In the genomic region with DNA sequence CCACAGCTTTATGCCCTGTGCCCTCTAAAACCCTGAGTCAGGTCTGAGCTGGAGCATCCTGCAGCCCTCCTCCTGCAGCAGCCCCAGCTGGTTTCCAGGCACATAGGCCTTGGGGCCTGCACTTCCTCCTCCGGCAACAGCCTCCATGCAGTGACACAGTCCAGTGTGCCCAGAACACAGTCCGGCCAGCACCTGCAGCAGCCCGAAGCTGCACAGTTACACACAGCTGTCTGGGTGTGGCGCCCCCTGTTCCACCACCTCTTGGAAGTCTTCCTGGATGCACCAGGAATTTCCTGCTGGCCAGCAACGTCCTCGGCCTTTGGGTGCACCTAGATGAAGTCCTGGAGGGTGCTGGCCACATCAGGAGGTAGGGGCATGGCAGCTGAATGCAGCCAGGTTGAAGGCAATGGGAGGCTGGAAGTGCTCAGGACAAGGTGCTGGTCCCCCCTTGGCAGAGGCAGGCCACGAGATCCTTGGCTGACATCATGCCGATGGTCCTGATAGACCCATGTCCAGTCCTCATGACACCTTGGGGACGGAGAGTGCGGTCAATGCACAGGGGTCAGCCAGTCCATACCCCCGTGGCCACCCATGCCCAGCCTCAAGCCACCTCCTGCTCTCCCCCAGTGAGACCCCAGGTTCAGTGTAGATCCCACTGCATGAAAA, we compare ENCODE assay signal across 29 cellular contexts.
"Had no signal": no experiment of that assay in that cellular context is flagged by ENCODE, and none has a peak within 500 bp of the region (broad histone marks: within the 10 kb centered on the region; RNA-seq: fewer than 3 reads in every experiment).

No MANE protein-coding gene starts in this region.

- DNase-seq: activated B cell treated with CpG ODN at 0.5 μM for 24 hours; activated CD4-positive, alpha-beta T cell treated with anti-CD3 and anti-CD28 coated beads for 1 hour; activated CD4-positive, alpha-beta T cell treated with anti-CD3 and anti-CD28 coated beads, Interleukin-2, amount 10 ng/mL, durations not matched to agents 24 days and 14 days; activated CD4-positive, alpha-beta T cell treated with anti-CD3 and anti-CD28 coated beads, Interleukin-2, amount 50 U/mL, for 48 hours; activated gamma-delta T cell; activated naive CD4-positive, alpha-beta T cell treated with anti-CD3 and anti-CD28 coated beads for 36 hours; activated naive CD8-positive, alpha-beta T cell treated with anti-CD3 and anti-CD28 coated beads for 36 hours; activated T-cell treated with anti-CD3 and anti-CD28 coated beads for 4 hours; activated T-cell treated with anti-CD3 and anti-CD28 coated beads, Interleukin-2, amount 50 U/mL, for 48 hours; brain microvascular endothelial cell; cerebellar nuclear complex; Karpas-422; MM.1S; NCI-H1092 treated with DMSO at 0.1 percent for 48 hours; NCI-H1436; NCI-H1694 treated with DMSO at 0.1 percent for 48 hours; NCI-H2029 treated with DMSO at 0.1 percent for 48 hours; NCI-H345; NCI-H510A; NCI-H526 treated with DMSO at 0.1 percent for 48 hours; NCI-H82; SHP77; SW 1271 had no signal

- H3K9me3 ChIP-seq: SJSA1 had no signal

- H3K27ac ChIP-seq: brain microvascular endothelial cell, cardiac muscle cell, RWPE1, SJSA1 had no signal

- ATAC-seq: activated T-helper 17 cell treated with anti-CD3 and anti-CD28 coated beads, Interleukin-2, amount 50 U/mL, for 72 hours; K562; SK-N-SH treated with all-trans-retinoic acid at 6 μM for 48 hours had no signal

- FAIRE-seq: K562 had no signal

- H3K36me3 ChIP-seq: brain microvascular endothelial cell, cardiac muscle cell, SJSA1 had no signal

- H3K4me3 ChIP-seq: cardiac muscle cell, K562, SJSA1 had no signal

- H3K4me1 ChIP-seq: SJSA1 had no signal
